In the genomic region with DNA sequence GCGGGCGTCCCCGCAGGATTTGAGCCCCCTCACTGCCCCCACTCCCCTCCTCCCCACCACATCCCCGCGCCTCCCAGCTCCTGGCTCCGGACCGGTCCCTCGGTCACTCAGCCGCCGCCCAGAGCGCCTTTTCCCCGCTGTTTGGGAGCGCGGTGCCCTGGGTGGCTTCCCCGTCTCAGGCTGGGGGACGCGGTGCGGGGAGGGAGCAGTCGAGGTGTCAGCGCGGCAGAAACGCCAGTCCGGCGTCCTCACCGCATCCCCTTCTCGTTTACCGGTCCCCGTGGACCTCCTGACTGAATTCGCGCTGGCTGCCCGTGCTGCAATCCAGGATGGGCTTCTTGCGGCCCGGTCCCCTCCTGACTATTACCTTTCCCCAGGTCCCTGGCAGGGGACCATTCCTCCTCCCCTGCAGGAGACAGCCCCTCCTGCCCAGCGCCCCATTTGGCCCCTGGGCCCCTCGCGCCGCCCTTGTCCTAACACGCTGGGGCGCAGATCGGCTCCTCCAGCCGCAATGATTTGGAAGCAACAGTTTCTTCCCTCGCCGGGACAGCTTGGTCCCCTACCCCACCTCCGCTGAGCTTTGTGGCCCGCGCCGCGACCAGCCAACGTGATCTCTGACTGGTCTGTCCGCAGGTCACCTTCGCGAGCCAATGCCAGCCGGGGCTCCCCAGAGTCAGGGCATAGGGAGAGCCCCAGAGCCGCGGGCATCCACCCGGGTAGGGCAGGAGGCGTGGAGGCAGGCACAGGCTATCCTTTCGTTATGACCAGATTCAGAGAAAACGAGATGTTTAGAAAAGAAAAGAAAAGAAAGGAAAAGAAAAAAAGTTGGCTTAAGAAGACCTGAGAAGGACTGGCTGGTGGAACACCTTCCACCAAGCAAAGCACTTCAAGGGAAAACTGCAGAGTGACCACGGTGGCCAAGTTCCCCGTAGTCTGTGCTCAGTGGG, we compare ENCODE assay signal across 8 cellular contexts. TPM values are rescaled to one million over a fixed set of nuclear protein-coding genes. Genes with fewer than 3 reads are reported as not detected.
DNase-seq lines count a peak whose midpoint lies in the region; ATAC-seq and TF ChIP-seq lines count a peak whose summit lies in the region.

No MANE protein-coding gene starts in this region.

- no peak for ATAC-seq in CD4-positive, alpha-beta T cell (ENCODE audit: poor library complexity)
- ATAC-seq in HG03095 (IDR thresholded peaks at IDR 0.05; ENCODE audit: unreplicated experiment) = no peak

- TF ChIP-seq CTCF in CD4-positive, alpha-beta T cell (IDR thresholded peaks at IDR 0.05) = no peak

- no peak overlapping the region for H3K27ac ChIP-seq in CD4-positive, alpha-beta T cell (ENCODE audit: low read depth, low read length)
- H3K27ac ChIP-seq in HUES48 (ENCODE audit: low read depth, low read length) = no peak overlapping the region
- H3K27ac ChIP-seq in angular gyrus (ENCODE audit: low read depth, low read length) = peak overlapping the region; percentile 45

- no peak overlapping the region for H3K9ac ChIP-seq in HUES48 (ENCODE audit: low read depth, low read length)

- intact Hi-C loops in CD4-positive, alpha-beta T cell (cut with DNase I, micrococcal nuclease) = loop anchor here in 1 of 2 experiments (5.0 kb wide), 3 partner anchors 62 to 213 kb away; partner anchors contain the start of gene MARCHF6

- H3K36me3 ChIP-seq in HUES48 (ENCODE audit: control insufficient read depth, insufficient read depth, low read length) = no peaks in the 10 kb centered on the region

- CTCF ChIA-PET in CD4-positive, alpha-beta T cell (lab: Charles Lee) = no interaction called here

- H3K27me3 Mint-ChIP-seq in CD4-positive, alpha-beta T cell = peaks cover 5% of the 10 kb centered on the region
- H3K27me3 Mint-ChIP-seq in stimulated activated naive CD8-positive, alpha-beta T cell treated with anti-CD3 and anti-CD28 coated beads, Interleukin-15, Interleukin-2, amounts not matched to agents 100 ng/mL and 50 ng/mL, for 24 hours = no peaks in the 10 kb centered on the region

- peak overlapping the region; percentile 87 for H3K4me3 Mint-ChIP-seq in CD4-positive, alpha-beta T cell
- H3K4me3 Mint-ChIP-seq in stimulated activated naive CD8-positive, alpha-beta T cell treated with anti-CD3 and anti-CD28 coated beads, Interleukin-15, Interleukin-2, amounts not matched to agents 100 ng/mL and 50 ng/mL, for 24 hours = peak overlapping the region; percentile 88

- no peak overlapping the region for H3K27ac Mint-ChIP-seq in CD4-positive, alpha-beta T cell
- peak overlapping the region; percentile 78 for H3K27ac Mint-ChIP-seq in stimulated activated naive CD8-positive, alpha-beta T cell treated with anti-CD3 and anti-CD28 coated beads, Interleukin-15, Interleukin-2, amounts not matched to agents 100 ng/mL and 50 ng/mL, for 24 hours

- POLR2A ChIA-PET in CD4-positive, alpha-beta T cell (lab: Charles Lee) = no interaction called here

- H3K4me1 ChIP-seq in HUES48 (ENCODE audit: control insufficient read depth, insufficient read depth, low read length) = peaks cover 24% of the 10 kb centered on the region

- no peaks in the 10 kb centered on the region for H3K9me3 Mint-ChIP-seq in CD4-positive, alpha-beta T cell
- H3K9me3 Mint-ChIP-seq in stimulated activated naive CD8-positive, alpha-beta T cell treated with anti-CD3 and anti-CD28 coated beads, Interleukin-15, Interleukin-2, amounts not matched to agents 100 ng/mL and 50 ng/mL, for 24 hours = no peaks in the 10 kb centered on the region

- H3K27me3 ChIP-seq in CD4-positive, alpha-beta T cell (ENCODE audit: control insufficient read depth, insufficient read depth, low read length) = no peaks in the 10 kb centered on the region
- H3K27me3 ChIP-seq in HUES48 (ENCODE audit: control insufficient read depth, insufficient read depth, low read length) = peaks cover 74% of the 10 kb centered on the region

- H3K9me3 ChIP-seq in CD4-positive, alpha-beta T cell (ENCODE audit: control insufficient read depth, low read length) = no peaks in the 10 kb centered on the region
- H3K9me3 ChIP-seq in HUES48 (ENCODE audit: control insufficient read depth, insufficient read depth, low read length) = no peaks in the 10 kb centered on the region

- H3K4me3 ChIP-seq in HUES48 (ENCODE audit: low read depth, low read length) = peak overlapping the region; percentile 78

- no peak for DNase-seq in CD4-positive, alpha-beta T cell
- DNase-seq in islet precursor cell (peak; percentile 65), NCI-H774 (lab: John Stamatoyannopoulos, UW) (no peak), inferior parietal cortex (ENCODE audit: extremely low spot score) (no peak)

- H3K36me3 Mint-ChIP-seq in CD4-positive, alpha-beta T cell (ENCODE audit: low read depth) = no peaks in the 10 kb centered on the region
- H3K36me3 Mint-ChIP-seq in stimulated activated naive CD8-positive, alpha-beta T cell treated with anti-CD3 and anti-CD28 coated beads, Interleukin-15, Interleukin-2, amounts not matched to agents 100 ng/mL and 50 ng/mL, for 24 hours (ENCODE audit: low read depth) = peaks cover 10% of the 10 kb centered on the region

- H3K4me1 Mint-ChIP-seq in CD4-positive, alpha-beta T cell (ENCODE audit: low read depth) = peaks cover 13% of the 10 kb centered on the region
- H3K4me1 Mint-ChIP-seq in stimulated activated naive CD8-positive, alpha-beta T cell treated with anti-CD3 and anti-CD28 coated beads, Interleukin-15, Interleukin-2, amounts not matched to agents 100 ng/mL and 50 ng/mL, for 24 hours (ENCODE audit: low read depth) = peaks cover 46% of the 10 kb centered on the region

RNA-seq across cellular contexts. Expression of gene ANKRD33B, which starts 1.2 kb away (rescaled TPM):
- 1 to 10 TPM in 1 of 2 experiments, under 1 TPM in 1; 0.99 to 1.3 TPM for total RNA-seq in CD4-positive, alpha-beta T cell
